In genomic region chr4:99949034-99949998, GRCh38 we compare ENCODE assay signal across 8 cellular contexts. TPM values are rescaled to one million over a fixed set of nuclear protein-coding genes. Genes with fewer than 3 reads are reported as not detected.
A peak's percentile ranks its signal among the peaks of the same experiment; 100 is the strongest.
DNase-seq lines count a peak whose midpoint lies in the region; ATAC-seq, FAIRE-seq and TF ChIP-seq lines count a peak whose summit lies in the region.

No MANE protein-coding gene starts in this region.

- no peaks in the 10 kb centered on the region for H3K27me3 Mint-ChIP-seq in activated CD8-positive, alpha-beta memory T cell treated with anti-CD3 and anti-CD28 coated beads, Interleukin-2, amount 10 ng/mL, durations not matched to agents 7 days and 5 days
- H3K27me3 Mint-ChIP-seq in endothelial cell (ENCODE audit: unreplicated experiment), result peaks cover 8% of the 10 kb centered on the region

- no peak for FAIRE-seq in HTR-8/SVneo (lab: Jason Lieb, UNC)

- CTCF ChIA-PET in activated CD8-positive, alpha-beta memory T cell treated with anti-CD3 and anti-CD28 coated beads, Interleukin-2, amount 10 ng/mL, durations not matched to agents 7 days and 5 days (lab: Charles Lee), result interaction anchor here (0.6 to 3.4 kb wide), 23 partner anchors 9 to 954 kb away, joined by 3 to 42 read pairs (median 4); partner anchors contain the start of genes DAPP1, LAMTOR3, METAP1 and TRMT10A

- H3K4me3 ChIP-seq in mesodermal cell (ENCODE audit: extremely low read depth, insufficient read depth, low read length, poor library complexity, severe bottlenecking), result peak overlapping the region; percentile 68

- peaks cover 21% of the 10 kb centered on the region for H3K36me3 ChIP-seq in mesodermal cell (ENCODE audit: control insufficient read depth, insufficient read depth, low read length)

- peak overlapping the region; percentile 97 for H3K27ac ChIP-seq in mesodermal cell (ENCODE audit: low read depth, low read length, severe bottlenecking)

- peak; percentile 15 for ATAC-seq in GM21367 (IDR thresholded peaks at IDR 0.05; ENCODE audit: unreplicated experiment)
- ATAC-seq in activated CD8-positive, alpha-beta memory T cell treated with anti-CD3 and anti-CD28 coated beads, Interleukin-2, amount 10 ng/mL, durations not matched to agents 7 days and 5 days, result peak; percentile 18

- no peaks in the 10 kb centered on the region for H3K9me3 Mint-ChIP-seq in activated CD8-positive, alpha-beta memory T cell treated with anti-CD3 and anti-CD28 coated beads, Interleukin-2, amount 10 ng/mL, durations not matched to agents 7 days and 5 days (ENCODE audit: low read depth)
- no peaks in the 10 kb centered on the region for H3K9me3 Mint-ChIP-seq in endothelial cell (ENCODE audit: unreplicated experiment)

- no peaks in the 10 kb centered on the region for H3K9me3 ChIP-seq in mesodermal cell (ENCODE audit: control insufficient read depth, low read length)

- no peak overlapping the region for H3K4me3 Mint-ChIP-seq in activated CD8-positive, alpha-beta memory T cell treated with anti-CD3 and anti-CD28 coated beads, Interleukin-2, amount 10 ng/mL, durations not matched to agents 7 days and 5 days
- H3K4me3 Mint-ChIP-seq in endothelial cell (ENCODE audit: unreplicated experiment), result no peak overlapping the region

- 0% methylated on average over 37 to 60 of the region's 98 CpGs for WGBS in mesodermal cell (ENCODE audit: insufficient coverage in 2 of 2), 2 experiments

- H3K4me1 Mint-ChIP-seq in activated CD8-positive, alpha-beta memory T cell treated with anti-CD3 and anti-CD28 coated beads, Interleukin-2, amount 10 ng/mL, durations not matched to agents 7 days and 5 days, result peaks cover 32% of the 10 kb centered on the region
- H3K4me1 Mint-ChIP-seq in endothelial cell (ENCODE audit: unreplicated experiment), result peaks cover 22% of the 10 kb centered on the region

- TF ChIP-seq CTCF in endothelial cell (IDR thresholded peaks at IDR 0.05; ENCODE audit: unreplicated experiment), result no peak

- peaks cover 15% of the 10 kb centered on the region for H3K4me1 ChIP-seq in mesodermal cell (ENCODE audit: control insufficient read depth, insufficient read depth, low read length, poor library complexity, severe bottlenecking)

- peak; percentile 93 for DNase-seq in COR-L47 (lab: John Stamatoyannopoulos, UW)
- peak; percentile 61 for DNase-seq in HTR-8/SVneo (ENCODE audit: insufficient read length, low spot score)
- peak; percentile 95 for DNase-seq in NOMO-1 (lab: John Stamatoyannopoulos, UW; ENCODE audit: unreplicated experiment in 2 of 2)
- peak; percentile 96 for DNase-seq in activated CD8-positive, alpha-beta memory T cell treated with anti-CD3 and anti-CD28 coated beads, Interleukin-2, amount 10 ng/mL, durations not matched to agents 7 days and 5 days
- peak; percentile 83 for DNase-seq in endothelial cell (ENCODE audit: low spot score)
- peak; percentile 72 for DNase-seq in stimulated activated CD8-positive, alpha-beta memory T cell treated with anti-CD3 and anti-CD28 coated beads, Interleukin-15, amount 100 ng/mL, for 1 hour (ENCODE audit: low read depth)

- H3K27ac Mint-ChIP-seq in activated CD8-positive, alpha-beta memory T cell treated with anti-CD3 and anti-CD28 coated beads, Interleukin-2, amount 10 ng/mL, durations not matched to agents 7 days and 5 days, result no peak overlapping the region
- no peak overlapping the region for H3K27ac Mint-ChIP-seq in endothelial cell (ENCODE audit: unreplicated experiment)

- H3K36me3 Mint-ChIP-seq in activated CD8-positive, alpha-beta memory T cell treated with anti-CD3 and anti-CD28 coated beads, Interleukin-2, amount 10 ng/mL, durations not matched to agents 7 days and 5 days, result peaks cover 25% of the 10 kb centered on the region
- peaks cover 3% of the 10 kb centered on the region for H3K36me3 Mint-ChIP-seq in endothelial cell (ENCODE audit: low read depth, unreplicated experiment)

RNA-seq across cellular contexts. Expression of gene H2AZ1, which starts 0.8 kb away (rescaled TPM):
- 100 to 1,000 TPM; 607 to 663 TPM for total RNA-seq in activated CD8-positive, alpha-beta memory T cell treated with anti-CD3 and anti-CD28 coated beads, Interleukin-2, amount 10 ng/mL, durations not matched to agents 7 days and 5 days
- total RNA-seq in endothelial cell (ENCODE audit: unreplicated experiment), result 318 TPM
- polyA plus RNA-seq in mesodermal cell (2013, experiment 1 of 2), result 527 TPM
- polyA plus RNA-seq in mesodermal cell (2013, experiment 2 of 2), result 557 TPM

RNA-seq across cellular contexts. Expression of gene DNAJB14, which starts 2.9 kb away (rescaled TPM):
- 10 to 100 TPM; 59.6 to 63.6 TPM for total RNA-seq in activated CD8-positive, alpha-beta memory T cell treated with anti-CD3 and anti-CD28 coated beads, Interleukin-2, amount 10 ng/mL, durations not matched to agents 7 days and 5 days
- 55.2 TPM for total RNA-seq in endothelial cell (ENCODE audit: unreplicated experiment)
- polyA plus RNA-seq in mesodermal cell (2013, experiment 1 of 2), result 26.1 TPM
- 27.8 TPM for polyA plus RNA-seq in mesodermal cell (2013, experiment 2 of 2)

RNA-seq across cellular contexts. Expression of gene LAMTOR3, which starts 55.1 kb away (rescaled TPM):
- total RNA-seq in activated CD8-positive, alpha-beta memory T cell treated with anti-CD3 and anti-CD28 coated beads, Interleukin-2, amount 10 ng/mL, durations not matched to agents 7 days and 5 days, result 10 to 100 TPM; 20.6 to 25.3 TPM
- total RNA-seq in endothelial cell (ENCODE audit: unreplicated experiment), result 41.8 TPM
- polyA plus RNA-seq in mesodermal cell (2013, experiment 1 of 2), result 39.0 TPM
- polyA plus RNA-seq in mesodermal cell (2013, experiment 2 of 2), result 46.7 TPM

Comparison
In these comparisons a context has a peak if more than half of its experiments do, and no peak if none do; other contexts are left out.
1. Peak in every context shown above with its lines: DNase-seq, ATAC-seq, H3K4me3 ChIP-seq and H3K27ac ChIP-seq.